Comparison of ENCODE assay signal across 15 cellular contexts in the genomic region with DNA sequence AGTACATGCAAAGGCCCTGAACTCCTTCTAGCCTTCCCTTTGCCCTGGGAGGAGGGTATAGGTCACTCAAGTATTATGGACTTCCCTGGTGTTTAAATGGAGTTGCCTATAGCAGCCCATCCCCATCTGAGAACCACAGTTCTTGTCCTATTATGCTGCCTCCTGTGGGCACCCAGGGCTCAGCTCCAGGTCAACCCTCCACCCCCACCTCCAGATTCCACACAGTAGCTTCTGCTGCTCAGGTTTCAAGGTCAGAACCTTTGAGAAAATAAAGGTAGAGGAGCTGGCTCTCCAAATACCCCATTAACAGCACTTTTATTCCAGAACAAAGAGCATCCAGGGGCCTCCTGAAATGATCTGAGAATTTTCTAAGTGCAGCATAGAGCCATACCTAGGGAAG. TPM values are rescaled to one million over a fixed set of nuclear protein-coding genes. Genes with fewer than 3 reads are reported as not detected.
DNase-seq lines count a peak whose midpoint lies in the region; ATAC-seq and TF ChIP-seq lines count a peak whose summit lies in the region.
"Had no signal": no experiment of that assay in that cellular context is flagged by ENCODE, and none has a peak within 500 bp of the region (broad histone marks: within the 10 kb centered on the region; RNA-seq: fewer than 3 reads in every experiment).

No MANE protein-coding gene starts in this region.

- no peak overlapping the region for H2AFZ ChIP-seq in OCI-LY7 (ENCODE audit: low read length)

- peaks cover 0 to 9% (median 0%) of the 10 kb centered on the region in 12 donors for H3K9me3 ChIP-seq in heart left ventricle
- no peaks in the 10 kb centered on the region for H3K9me3 ChIP-seq in aorta (ENCODE audit: control insufficient read depth, low read length)
- H3K9me3 ChIP-seq in OCI-LY7 (ENCODE audit: low read length) = peaks cover 5% of the 10 kb centered on the region; the same call in 1 of the 2 replicates
- H3K9me3 ChIP-seq: Peyer's patch, thyroid gland had no signal

- no peaks in the 10 kb centered on the region for H3K9me2 ChIP-seq in OCI-LY7 (ENCODE audit: insufficient read depth, low read length)

- no peak overlapping the region for H3K23ac ChIP-seq in mesendoderm (ENCODE audit: low read length)

- H3K4me3 ChIP-seq in heart left ventricle (no peak overlapping the region), choroid plexus epithelial cell (ENCODE audit: low read depth, low read length) (no peak overlapping the region), mesendoderm (ENCODE audit: low read length) (no peak overlapping the region), aorta (ENCODE audit: low read length in 2 of 2) (no peak overlapping the region), OCI-LY7 (ENCODE audit: low read depth, low read length, poor library complexity, severe bottlenecking) (no peak overlapping the region)
- H3K4me3 ChIP-seq: Peyer's patch, thyroid gland had no signal

- H3K79me1 ChIP-seq in mesendoderm (ENCODE audit: low read length) = peaks cover 36% of the 10 kb centered on the region

- no peak overlapping the region for H3K4ac ChIP-seq in mesendoderm (ENCODE audit: low read depth, low read length)

- peaks cover 64% of the 10 kb centered on the region for H3K36me3 Mint-ChIP-seq in Calu3 (ENCODE audit: insufficient read depth, unreplicated experiment)

- CTCF ChIA-PET in Calu3 (lab: Charles Lee) (no interaction called here), OCI-LY7 (lab: Charles Lee; ENCODE audit: unreplicated experiment) (interaction anchor here (0.8 kb wide), 1 partner anchor 10 kb away, joined by 3 read pairs; no protein-coding TSS in a partner anchor)

- intact Hi-C loops in heart left ventricle (cut with DNase I) (loop anchor here in 1 of 10 donors (5.0 kb wide), 1 partner anchor 56 kb away; a partner anchor contains a TSS), left cardiac atrium (cut with DNase I) (no loop called here), aorta (cut with DNase I) (loop anchor here in 1 of 2 donors (5.0 kb wide), 1 partner anchor 36 kb away; no protein-coding TSS in a partner anchor), Calu3 (cut with micrococcal nuclease; ENCODE audit: unreplicated experiment) (no loop called here), OCI-LY7 (cut with micrococcal nuclease; ENCODE audit: unreplicated experiment) (no loop called here)

- H3K27me3 ChIP-seq in heart left ventricle = no peaks in the 10 kb centered on the region
- no peaks in the 10 kb centered on the region for H3K27me3 ChIP-seq in mesendoderm (ENCODE audit: insufficient read depth, low read length, poor library complexity)
- no peaks in the 10 kb centered on the region for H3K27me3 ChIP-seq in aorta (ENCODE audit: control insufficient read depth in 1 of 2, insufficient read depth in 2 of 2, low read length in 1 of 2)
- H3K27me3 ChIP-seq: Peyer's patch, thyroid gland had no signal

- no peak overlapping the region for H3K56ac ChIP-seq in mesendoderm (ENCODE audit: low read length)

- H2BK5ac ChIP-seq in mesendoderm (ENCODE audit: low read length) = no peak overlapping the region

- H3K4me1 Mint-ChIP-seq in Calu3 (ENCODE audit: low read depth, unreplicated experiment) = peaks cover 22% of the 10 kb centered on the region

- H2AK5ac ChIP-seq in mesendoderm (ENCODE audit: low read length) = no peak overlapping the region

- H3K9me3 Mint-ChIP-seq in Calu3 (ENCODE audit: low read depth, unreplicated experiment) = peaks cover 3% of the 10 kb centered on the region

- TF ChIP-seq CTCF in heart left ventricle (IDR thresholded peaks at IDR 0.05) (peak in 2 of 12 donors; percentile 7 to 8), choroid plexus epithelial cell (conservative IDR thresholded peaks at IDR 0.05; ENCODE audit: low read depth, low read length) (peak; percentile 31), Calu3 (IDR thresholded peaks at IDR 0.05; ENCODE audit: unreplicated experiment) (no peak), OCI-LY7 (conservative IDR thresholded peaks at IDR 0.05; ENCODE audit: low read length) (no peak)

- no peak overlapping the region for H2BK120ac ChIP-seq in mesendoderm (ENCODE audit: low read depth, low read length)

- H4K5ac ChIP-seq in mesendoderm (ENCODE audit: low read length) = no peak overlapping the region

- H3K27ac ChIP-seq in heart left ventricle (peak overlapping the region in 9 of 12 donors; percentile 19 to 98 (median 45)), mesendoderm (ENCODE audit: low read depth, low read length) (no peak overlapping the region), aorta (ENCODE audit: low read depth in 1 of 2, low read length in 2 of 2) (peak overlapping the region; percentile 10 to 84), OCI-LY7 (ENCODE audit: low read depth, low read length, poor library complexity, severe bottlenecking) (no peak overlapping the region)
- H3K27ac ChIP-seq: thyroid gland had no signal

- H4K8ac ChIP-seq in mesendoderm (ENCODE audit: low read depth, low read length) = no peak overlapping the region

- POLR2A ChIA-PET in OCI-LY7 (lab: Charles Lee) = no interaction called here

- H2BK15ac ChIP-seq in mesendoderm (replicated peaks; ENCODE audit: low read depth) = no peak overlapping the region

- BruUV-seq in Calu3 (replicated peaks; lab: Mats Ljungman, UMichigan) (no TSS peak), OCI-LY7 (replicated peaks; lab: Mats Ljungman, UMichigan) (no TSS peak)

- H3K9ac ChIP-seq in mesendoderm (ENCODE audit: low read length) = no peak overlapping the region

- H3K79me2 ChIP-seq in mesendoderm (ENCODE audit: control insufficient read depth, insufficient read depth, low read length) (peaks cover 37% of the 10 kb centered on the region), OCI-LY7 (ENCODE audit: insufficient read depth, low read depth, low read length) (no peaks in the 10 kb centered on the region)

- peaks cover 0 to 78% (median 39%) of the 10 kb centered on the region in 9 donors for H3K36me3 ChIP-seq in heart left ventricle
- peaks cover 14% of the 10 kb centered on the region for H3K36me3 ChIP-seq in mesendoderm (ENCODE audit: control insufficient read depth, insufficient read depth, low read length)
- H3K36me3 ChIP-seq in aorta (ENCODE audit: control insufficient read depth in 1 of 2, insufficient read depth in 2 of 2, low read length in 1 of 2) = peaks cover 2 to 3% of the 10 kb centered on the region in 2 donors
- H3K36me3 ChIP-seq in OCI-LY7 (ENCODE audit: insufficient read depth, low read length) = no peaks in the 10 kb centered on the region

- H3K18ac ChIP-seq in mesendoderm (ENCODE audit: low read length) = no peak overlapping the region

- H4K20me1 ChIP-seq in OCI-LY7 (ENCODE audit: insufficient read depth, low read length) = no peaks in the 10 kb centered on the region

- TF ChIP-seq POLR2A in heart left ventricle (IDR thresholded peaks at IDR 0.05) = no peak

- H3K4me3 Mint-ChIP-seq in Calu3 (ENCODE audit: low read depth, unreplicated experiment) = no peak overlapping the region
- H3K4me3 Mint-ChIP-seq: activated CD4-positive, alpha-beta T cell treated with anti-CD3 and anti-CD28 coated beads, Interleukin-2, amount 10 ng/mL, durations not matched to agents 7 days and 5 days had no signal

- H3K4me1 ChIP-seq in heart left ventricle (peaks cover 7 to 51% (median 31%) of the 10 kb centered on the region in 12 donors), mesendoderm (ENCODE audit: control insufficient read depth, low read depth, low read length) (peaks cover 10% of the 10 kb centered on the region), aorta (ENCODE audit: control insufficient read depth in 1 of 2, insufficient read depth in 2 of 2, low read length in 2 of 2) (peaks cover 3 to 6% of the 10 kb centered on the region in 2 donors), OCI-LY7 (ENCODE audit: insufficient read depth, low read length, poor library complexity, severe bottlenecking) (no peaks in the 10 kb centered on the region)

- DNase-seq in heart left ventricle = no peak
- DNase-seq in left cardiac atrium = no peak
- DNase-seq in choroid plexus epithelial cell (ENCODE audit: low read depth) = no peak
- peak; percentile 71 for DNase-seq in mesendoderm
- peak in 1 of 2 donors; percentile 5 for DNase-seq in aorta
- no peak for DNase-seq in Calu3
- no peak for DNase-seq in NCI-H345 treated with DMSO at 0.1 percent for 48 hours (lab: John Stamatoyannopoulos, UW; ENCODE audit: unreplicated experiment)
- no peak for DNase-seq in OCI-LY7 (ENCODE audit: low spot score)
- DNase-seq: activated CD4-positive, alpha-beta T cell treated with anti-CD3 and anti-CD28 coated beads, Interleukin-2, amount 10 ng/mL, durations not matched to agents 7 days and 5 days; head of caudate nucleus; Karpas-422; NCI-H1694; Peyer's patch; T-helper 2 cell; thyroid gland had no signal

- ATAC-seq in heart left ventricle (no peak), left cardiac atrium (no peak), aorta (ENCODE audit: low FRiP score) (no peak)

- no peak overlapping the region for H3K27ac Mint-ChIP-seq in Calu3 (ENCODE audit: unreplicated experiment)
- H3K27ac Mint-ChIP-seq: activated CD4-positive, alpha-beta T cell treated with anti-CD3 and anti-CD28 coated beads, Interleukin-2, amount 10 ng/mL, durations not matched to agents 7 days and 5 days had no signal

- no peaks in the 10 kb centered on the region for H3K27me3 Mint-ChIP-seq in Calu3 (ENCODE audit: unreplicated experiment)
- H3K27me3 Mint-ChIP-seq: activated CD4-positive, alpha-beta T cell treated with anti-CD3 and anti-CD28 coated beads, Interleukin-2, amount 10 ng/mL, durations not matched to agents 7 days and 5 days had no signal

- no peak overlapping the region for H3K4me2 ChIP-seq in mesendoderm (ENCODE audit: low read length)
- no peak overlapping the region for H3K4me2 ChIP-seq in OCI-LY7 (ENCODE audit: low read length)

RNA-seq across cellular contexts. Expression of a gene that starts 57.4 kb away (rescaled TPM):
- 100 to 1,000 TPM in 6 of 9 donors, 10 to 100 TPM in 3; 63.6 to 252 (median 110) TPM for total RNA-seq in heart left ventricle
- polyA plus RNA-seq in heart left ventricle = 10 to 100 TPM; 48.4 to 88.2 TPM
- total RNA-seq in left cardiac atrium = 100 to 1,000 TPM; 160 to 319 TPM
- 242 TPM for polyA plus RNA-seq in mesendoderm (2013, experiment 1 of 2)
- polyA plus RNA-seq in mesendoderm (2013, experiment 2 of 2) = 251 TPM
- 1,000 to 10,000 TPM in 1 of 2 donors, 100 to 1,000 TPM in 1; 883 to 1,590 TPM for total RNA-seq in aorta
- polyA plus RNA-seq in aorta = 100 to 1,000 TPM in 1 of 2 donors, 10 to 100 TPM in 1; 82.0 to 378 TPM
- 246 and 326 TPM in 2 replicates for total RNA-seq in Calu3 (2022)
- total RNA-seq in OCI-LY7 (2014; rRNA removed; shearing (Covaris generic)) = 0.39 and 1.8 TPM in 2 replicates
- total RNA-seq in OCI-LY7 (2022) = 0.51 and 1.2 TPM in 2 replicates

Comparison
In these comparisons a context has a peak if more than half of its experiments do, and no peak if none do; other contexts are left out.
1. H3K27ac ChIP-seq: peak in heart left ventricle (9 of 12) and aorta (2 of 2); none in mesendoderm (single experiment) and OCI-LY7 (single experiment).
2. RNA of a gene that starts 57.4 kb away (total RNA-seq): 883 to 1,590 TPM in aorta, 246 to 326 TPM in Calu3, 160 to 319 TPM in left cardiac atrium and 63.6 to 252 TPM in heart left ventricle; 0.39 to 1.8 TPM in OCI-LY7; every median in the first group is over 10 times any median in the second.